ENCODE assay signal across 22 cellular contexts in the genomic region with DNA sequence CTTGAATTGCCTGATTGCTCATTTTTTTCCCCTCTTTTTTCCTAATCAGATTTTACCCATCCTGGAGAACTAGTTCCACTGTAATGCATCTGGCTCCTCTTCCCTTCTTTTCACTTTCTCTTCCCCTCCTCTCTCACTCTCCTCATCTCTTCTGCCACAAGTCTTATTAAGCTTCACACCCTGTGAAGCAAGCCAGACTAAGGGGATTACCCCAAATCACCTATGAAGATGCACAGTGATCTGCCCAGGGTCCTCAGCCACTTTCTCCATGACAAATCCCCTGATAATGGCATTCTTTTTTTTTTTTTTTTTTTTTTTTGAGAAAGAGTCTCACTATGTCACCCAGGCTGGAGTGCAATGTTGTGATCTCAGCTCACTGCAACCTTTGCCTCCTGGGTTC. TPM values are rescaled to one million over a fixed set of nuclear protein-coding genes. Genes with fewer than 3 reads are reported as not detected.
DNase-seq lines count a peak whose midpoint lies in the region; ATAC-seq and TF ChIP-seq lines count a peak whose summit lies in the region.
"Had no signal": no experiment of that assay in that cellular context is flagged by ENCODE, and none has a peak within 500 bp of the region (broad histone marks: within the 10 kb centered on the region; RNA-seq: fewer than 3 reads in every experiment).

No MANE protein-coding gene starts in this region.

- peaks cover 13% of the 10 kb centered on the region for H3K9me3 Mint-ChIP-seq in T-helper 2 cell treated with Interferon-gamma antibody and Interleukin-4, amounts not matched to agents 5 μg/mL and 100 μg/mL, for 36 hours
- H3K9me3 Mint-ChIP-seq in IgD-negative memory B cell = peaks cover 2 to 4% (median 2%) of the 10 kb centered on the region in 3 donors
- peaks cover 5% of the 10 kb centered on the region for H3K9me3 Mint-ChIP-seq in central memory CD8-positive, alpha-beta T cell

- no peak overlapping the region for H3K4me2 ChIP-seq in smooth muscle cell

- peak overlapping the region; percentile 10 for H3K4me3 Mint-ChIP-seq in T-helper 2 cell treated with Interferon-gamma antibody and Interleukin-4, amounts not matched to agents 5 μg/mL and 100 μg/mL, for 36 hours
- H3K4me3 Mint-ChIP-seq in IgD-negative memory B cell = peak overlapping the region in 3 of 4 donors; percentile 18 to 95 (median 72)
- H3K4me3 Mint-ChIP-seq in central memory CD8-positive, alpha-beta T cell = peak overlapping the region; percentile 52
- H3K4me3 Mint-ChIP-seq: activated CD4-positive, alpha-beta T cell treated with anti-CD3 and anti-CD28 coated beads, Interleukin-2, amount 10 ng/mL, durations not matched to agents 24 days and 14 days had no signal

- H3K27me3 ChIP-seq in smooth muscle cell (ENCODE audit: low read depth) = no peaks in the 10 kb centered on the region
- H3K27me3 ChIP-seq: adrenal gland, cardiac muscle cell, sigmoid colon had no signal

- peak overlapping the region; percentile 15 for H3K27ac ChIP-seq in smooth muscle cell (ENCODE audit: low read depth)
- H3K27ac ChIP-seq: adrenal gland, cardiac muscle cell, parathyroid adenoma had no signal

- no peaks in the 10 kb centered on the region for H3K4me1 ChIP-seq in smooth muscle cell (ENCODE audit: low read depth)
- H3K4me1 ChIP-seq: adrenal gland, BE2C, parathyroid adenoma had no signal

- peaks cover 50% of the 10 kb centered on the region for H3K79me2 ChIP-seq in smooth muscle cell (ENCODE audit: low read depth)
- H3K79me2 ChIP-seq: parathyroid adenoma had no signal

- H3K36me3 ChIP-seq in smooth muscle cell (ENCODE audit: low read depth) = no peaks in the 10 kb centered on the region
- H3K36me3 ChIP-seq: adrenal gland, BE2C, cardiac muscle cell, sigmoid colon had no signal

- no peaks in the 10 kb centered on the region for H3K9me3 ChIP-seq in smooth muscle cell (replicated peaks; ENCODE audit: low read depth)
- H3K9me3 ChIP-seq: adrenal gland, BE2C, sigmoid colon had no signal

- H3K27ac Mint-ChIP-seq in T-helper 2 cell treated with Interferon-gamma antibody and Interleukin-4, amounts not matched to agents 5 μg/mL and 100 μg/mL, for 36 hours = peak overlapping the region; percentile 24
- H3K27ac Mint-ChIP-seq in IgD-negative memory B cell = peak overlapping the region in 1 of 3 donors; percentile 55
- peak overlapping the region; percentile 51 for H3K27ac Mint-ChIP-seq in central memory CD8-positive, alpha-beta T cell (ENCODE audit: low read depth)
- H3K27ac Mint-ChIP-seq: activated CD4-positive, alpha-beta T cell treated with anti-CD3 and anti-CD28 coated beads, Interleukin-2, amount 10 ng/mL, durations not matched to agents 24 days and 14 days had no signal

- H4K20me1 ChIP-seq in smooth muscle cell (ENCODE audit: low read depth) = peaks cover 31% of the 10 kb centered on the region

- H3K9ac ChIP-seq in smooth muscle cell (ENCODE audit: low read depth) = no peak overlapping the region
- H3K9ac ChIP-seq: parathyroid adenoma had no signal

- H3K27me3 Mint-ChIP-seq in T-helper 2 cell treated with Interferon-gamma antibody and Interleukin-4, amounts not matched to agents 5 μg/mL and 100 μg/mL, for 36 hours (ENCODE audit: low read depth) = peaks cover 2% of the 10 kb centered on the region
- H3K27me3 Mint-ChIP-seq in IgD-negative memory B cell = peaks cover 2% of the 10 kb centered on the region
- H3K27me3 Mint-ChIP-seq in central memory CD8-positive, alpha-beta T cell = no peaks in the 10 kb centered on the region

- peaks cover 44% of the 10 kb centered on the region for H3K4me1 Mint-ChIP-seq in T-helper 2 cell treated with Interferon-gamma antibody and Interleukin-4, amounts not matched to agents 5 μg/mL and 100 μg/mL, for 36 hours (ENCODE audit: low read depth)
- H3K4me1 Mint-ChIP-seq in IgD-negative memory B cell = peaks cover 0 to 9% (median 8%) of the 10 kb centered on the region in 3 donors
- peaks cover 63% of the 10 kb centered on the region for H3K4me1 Mint-ChIP-seq in central memory CD8-positive, alpha-beta T cell

- peaks cover 17% of the 10 kb centered on the region for H3F3A ChIP-seq in smooth muscle cell (ENCODE audit: low read depth)

- intact Hi-C loops in Right ventricle myocardium superior (cut with DNase I) = no loop called here

- no peak overlapping the region for H2AFZ ChIP-seq in smooth muscle cell (ENCODE audit: low read depth)
- H2AFZ ChIP-seq: parathyroid adenoma had no signal

- no peak overlapping the region for H3K4me3 ChIP-seq in smooth muscle cell
- H3K4me3 ChIP-seq: adrenal gland, cardiac muscle cell, GM12878 had no signal

- no peak for ATAC-seq in central memory CD8-positive, alpha-beta T cell (replicated peaks; ENCODE audit: extremely low read depth, poor library complexity, severe bottlenecking)
- ATAC-seq in HG02870 (IDR thresholded peaks at IDR 0.05; ENCODE audit: unreplicated experiment) = no peak
- no peak for ATAC-seq in Right ventricle myocardium superior (ENCODE audit: poor library complexity)
- no peak for ATAC-seq in GM21515 (IDR thresholded peaks at IDR 0.05; ENCODE audit: unreplicated experiment)
- ATAC-seq: GM12878 had no signal

- H3K36me3 Mint-ChIP-seq in T-helper 2 cell treated with Interferon-gamma antibody and Interleukin-4, amounts not matched to agents 5 μg/mL and 100 μg/mL, for 36 hours (ENCODE audit: low read depth) = peaks cover 17% of the 10 kb centered on the region
- peaks cover 6% of the 10 kb centered on the region for H3K36me3 Mint-ChIP-seq in IgD-negative memory B cell
- H3K36me3 Mint-ChIP-seq in central memory CD8-positive, alpha-beta T cell (ENCODE audit: insufficient read depth) = peaks cover 6% of the 10 kb centered on the region

- TF ChIP-seq CTCF in smooth muscle cell (IDR thresholded peaks at IDR 0.05; ENCODE audit: borderline replicate concordance, insufficient read depth, poor library complexity, severe bottlenecking) = no peak

- DNase-seq in T-helper 2 cell treated with Interferon-gamma antibody and Interleukin-4, amounts not matched to agents 5 μg/mL and 100 μg/mL, for 36 hours (ENCODE audit: low spot score) = no peak
- DNase-seq in T-helper 2 cell = no peak
- no peak for DNase-seq in central memory CD8-positive, alpha-beta T cell (ENCODE audit: low spot score in 2 of 2)
- no peak for DNase-seq in smooth muscle cell (lab: John Stamatoyannopoulos, UW; ENCODE audit: unreplicated experiment)
- DNase-seq in Right ventricle myocardium superior = no peak
- DNase-seq: 8988T; activated CD4-positive, alpha-beta T cell treated with anti-CD3 and anti-CD28 coated beads, Interleukin-2, amount 10 ng/mL, durations not matched to agents 24 days and 14 days; adrenal gland; BE2C; DMS 273 treated with DMSO at 0.1 percent for 48 hours; GF-D8; head of caudate nucleus; KG1; NCI-H526 treated with DMSO at 0.1 percent for 48 hours; sigmoid colon; T-helper 9 cell had no signal

RNA-seq across cellular contexts. Expression of a gene that starts 11.2 kb away (rescaled TPM):
- polyA plus RNA-seq in IgD-negative memory B cell (1.3 TPM), smooth muscle cell (15.8 and 23.1 TPM in 2 replicates)
- total RNA-seq in smooth muscle cell (30.5 and 34.1 TPM in 2 replicates), Right ventricle myocardium superior (2.5 TPM)
- polyA plus RNA-seq: cardiac muscle cell had no signal

Comparison
In these comparisons a context has a peak if more than half of its experiments do, and no peak if none do; other contexts are left out.
1. H3K4me3 Mint-ChIP-seq: peak in every context shown above with its lines; median percentile 72 in IgD-negative memory B cell; 52 in central memory CD8-positive, alpha-beta T cell; 10 in T-helper 2 cell treated with Interferon-gamma antibody and Interleukin-4, amounts not matched to agents 5 μg/mL and 100 μg/mL, for 36 hours.